ENCODE assay signal across 23 cellular contexts in the genomic region with DNA sequence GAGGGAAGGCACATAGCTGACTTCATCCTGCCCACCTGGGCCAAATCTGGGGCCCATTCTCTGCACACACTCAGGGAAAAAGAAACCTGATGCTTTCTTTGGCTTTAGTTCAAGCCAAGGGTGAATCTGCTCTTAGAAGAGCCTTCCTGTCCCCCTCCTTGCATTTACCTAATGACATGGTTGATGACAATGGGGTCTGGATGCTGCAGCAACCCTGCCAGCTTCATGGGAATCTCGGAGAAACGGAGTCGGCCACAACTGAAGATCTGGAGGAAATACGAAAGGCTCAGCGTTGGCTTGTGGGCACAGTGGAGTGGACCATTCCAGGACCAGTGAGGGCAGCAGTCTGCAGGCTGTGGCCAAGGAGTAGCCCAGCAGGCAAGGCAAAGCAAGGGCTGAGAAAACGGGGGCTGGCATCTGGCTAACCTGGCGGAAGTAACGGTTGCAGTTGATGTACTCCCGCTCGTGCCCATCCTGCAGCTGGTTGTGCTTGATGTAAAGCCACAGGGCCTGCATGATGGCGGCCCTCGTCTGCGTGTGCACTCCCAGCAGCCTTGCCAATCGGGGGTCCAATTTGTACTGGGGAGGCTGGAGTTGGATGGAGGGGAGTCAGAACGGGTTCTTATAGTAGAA. TPM values are rescaled to one million over a fixed set of nuclear protein-coding genes. Genes with fewer than 3 reads are reported as not detected.
DNase-seq lines count a peak whose midpoint lies in the region; ATAC-seq and TF ChIP-seq lines count a peak whose summit lies in the region.
"Had no signal": no experiment of that assay in that cellular context is flagged by ENCODE, and none has a peak within 500 bp of the region (broad histone marks: within the 10 kb centered on the region; RNA-seq: fewer than 3 reads in every experiment).

No MANE protein-coding gene starts in this region.

- H3K9me3 Mint-ChIP-seq in activated CD4-positive, alpha-beta T cell treated with anti-CD3 and anti-CD28 coated beads for 36 hours (ENCODE audit: low read depth): no peaks in the 10 kb centered on the region
- H3K9me3 Mint-ChIP-seq in activated CD4-positive, alpha-beta T cell treated with anti-CD3 and anti-CD28 coated beads, Interleukin-2, amount 10 ng/mL, durations not matched to agents 7 days and 5 days: no peaks in the 10 kb centered on the region
- no peaks in the 10 kb centered on the region for H3K9me3 Mint-ChIP-seq in central memory CD8-positive, alpha-beta T cell
- H3K9me3 Mint-ChIP-seq: naive thymus-derived CD4-positive, alpha-beta T cell had no signal

- POLR2A ChIA-PET in activated CD4-positive, alpha-beta T cell treated with anti-CD3 and anti-CD28 coated beads for 36 hours (lab: Charles Lee): interaction anchor here (0.6 to 1.3 kb wide), 2 partner anchors 10 to 60 kb away, joined by 5 read pairs; partner anchors contain the start of gene CCDC47
- POLR2A ChIA-PET in activated CD4-positive, alpha-beta T cell treated with anti-CD3 and anti-CD28 coated beads, Interleukin-2, amount 10 ng/mL, durations not matched to agents 7 days and 5 days (lab: Charles Lee): no interaction called here
- POLR2A ChIA-PET in IMR-90 (lab: Charles Lee; ENCODE audit: unreplicated experiment): interaction anchor here (0.7 kb wide), 1 partner anchor 17 kb away, joined by 3 read pairs; no protein-coding TSS in a partner anchor

- dilution Hi-C loops in IMR-90 (cut with HindIII; ENCODE audit: low sequenced_read_pairs, unreplicated experiment): no loop called here

- H4K91ac ChIP-seq in IMR-90 (ENCODE audit: insufficient read depth, low read depth, low read length) (no peak overlapping the region), trophoblast cell (ENCODE audit: low read depth, low read length) (no peak overlapping the region)

- H3K56ac ChIP-seq in IMR-90 (ENCODE audit: extremely low read depth, insufficient read depth, low read length): no peak overlapping the region

- CTCF ChIA-PET in activated CD4-positive, alpha-beta T cell treated with anti-CD3 and anti-CD28 coated beads for 36 hours (lab: Charles Lee): interaction anchor here (0.6 to 2.1 kb wide), 12 partner anchors 8 to 408 kb away, joined by 3 to 8 read pairs (median 3); partner anchors contain the start of gene SMARCD2
- CTCF ChIA-PET in activated CD4-positive, alpha-beta T cell treated with anti-CD3 and anti-CD28 coated beads, Interleukin-2, amount 10 ng/mL, durations not matched to agents 7 days and 5 days (lab: Charles Lee): interaction anchor here (0.5 to 8.7 kb wide), 10 partner anchors 10 to 408 kb away, joined by 3 to 47 read pairs (median 4); partner anchors contain the start of genes CCDC47, DDX42 and SMARCD2
- CTCF ChIA-PET in IMR-90 (lab: Yijun Ruan, JAX): interaction anchor here (0.6 to 1.4 kb wide), 3 partner anchors 33 to 267 kb away, joined by 3 read pairs; no protein-coding TSS in a partner anchor

- no peak for ATAC-seq in activated CD4-positive, alpha-beta T cell treated with anti-CD3 and anti-CD28 coated beads for 36 hours
- ATAC-seq in IMR-90 (ENCODE audit: low read depth): no peak
- no peak for ATAC-seq in central memory CD8-positive, alpha-beta T cell (replicated peaks; ENCODE audit: extremely low read depth, poor library complexity, severe bottlenecking)
- ATAC-seq in GM18858 (IDR thresholded peaks at IDR 0.05; ENCODE audit: unreplicated experiment): no peak
- no peak for ATAC-seq in GM21619 (IDR thresholded peaks at IDR 0.05; ENCODE audit: unreplicated experiment)

- H4K20me1 ChIP-seq in IMR-90 (ENCODE audit: insufficient read depth, low read length): peaks cover 51% of the 10 kb centered on the region

- peak overlapping the region; percentile 40 for H3K27ac Mint-ChIP-seq in activated CD4-positive, alpha-beta T cell treated with anti-CD3 and anti-CD28 coated beads for 36 hours
- H3K27ac Mint-ChIP-seq in activated CD4-positive, alpha-beta T cell treated with anti-CD3 and anti-CD28 coated beads, Interleukin-2, amount 10 ng/mL, durations not matched to agents 7 days and 5 days: no peak overlapping the region
- peak overlapping the region; percentile 51 for H3K27ac Mint-ChIP-seq in central memory CD8-positive, alpha-beta T cell (ENCODE audit: low read depth)
- H3K27ac Mint-ChIP-seq: progenitor cell of endocrine pancreas had no signal

- H3K4me1 Mint-ChIP-seq in activated CD4-positive, alpha-beta T cell treated with anti-CD3 and anti-CD28 coated beads for 36 hours: peaks cover 42% of the 10 kb centered on the region
- peaks cover 58% of the 10 kb centered on the region for H3K4me1 Mint-ChIP-seq in activated CD4-positive, alpha-beta T cell treated with anti-CD3 and anti-CD28 coated beads, Interleukin-2, amount 10 ng/mL, durations not matched to agents 7 days and 5 days
- peaks cover 58% of the 10 kb centered on the region for H3K4me1 Mint-ChIP-seq in central memory CD8-positive, alpha-beta T cell

- H2BK15ac ChIP-seq in IMR-90 (ENCODE audit: low read depth, low read length): no peak overlapping the region

- peak overlapping the region; percentile 82 for H2AK9ac ChIP-seq in IMR-90 (replicated peaks; ENCODE audit: low read depth, low read length, poor library complexity)

- peaks cover 7% of the 10 kb centered on the region for H3K4me1 ChIP-seq in IMR-90 (ENCODE audit: control insufficient read depth, insufficient read depth, low read length)
- H3K4me1 ChIP-seq in trophoblast cell (ENCODE audit: control insufficient read depth in 1 of 2, insufficient read depth in 2 of 2, low read length in 2 of 2): peaks cover 13 to 20% of the 10 kb centered on the region in 2 experiments

- no peak overlapping the region for H3K4me3 ChIP-seq in IMR-90 (ENCODE audit: insufficient read depth, low read depth, low read length)
- H3K4me3 ChIP-seq in trophoblast cell (ENCODE audit: low read depth, low read length): no peak overlapping the region
- H3K4me3 ChIP-seq: A549, ascending aorta, MG63, smooth muscle cell had no signal

- no peak overlapping the region for H3K14ac ChIP-seq in IMR-90 (replicated peaks; ENCODE audit: low read depth, low read length)
- H3K14ac ChIP-seq in trophoblast cell (ENCODE audit: low read length): no peak overlapping the region

- peak overlapping the region; percentile 6 for H2BK5ac ChIP-seq in IMR-90 (ENCODE audit: low read depth, low read length, poor library complexity, severe bottlenecking)
- H2BK5ac ChIP-seq in trophoblast cell (ENCODE audit: low read depth, low read length, poor library complexity): no peak overlapping the region

- no peaks in the 10 kb centered on the region; the same call in 1 of the 2 replicates for H3K9me1 ChIP-seq in IMR-90 (ENCODE audit: insufficient read depth, low read length)

- BruUV-seq in IMR-90 (replicated peaks; lab: Mats Ljungman, UMichigan): no TSS peak

- TF ChIP-seq RAD21 in IMR-90 (IDR thresholded peaks at IDR 0.05; ENCODE audit: low read length): no peak

- no peak overlapping the region for H3K4ac ChIP-seq in IMR-90 (ENCODE audit: low read depth, low read length)
- no peak overlapping the region for H3K4ac ChIP-seq in trophoblast cell (ENCODE audit: low read depth, low read length)

- peaks cover 71% of the 10 kb centered on the region for H3K36me3 ChIP-seq in IMR-90 (ENCODE audit: control insufficient read depth, insufficient read depth, low read length)
- H3K36me3 ChIP-seq in trophoblast cell (ENCODE audit: control insufficient read depth in 1 of 2, insufficient read depth in 2 of 2, low read length in 2 of 2): peaks cover 72% of the 10 kb centered on the region in 2 experiments

- H4K8ac ChIP-seq in IMR-90 (ENCODE audit: low read depth in 2 of 2, low read length in 2 of 2) (no peak overlapping the region), trophoblast cell (ENCODE audit: low read depth, low read length) (no peak overlapping the region)

- DNase-seq in activated CD4-positive, alpha-beta T cell treated with anti-CD3 and anti-CD28 coated beads for 36 hours: no peak
- DNase-seq in activated CD4-positive, alpha-beta T cell treated with anti-CD3 and anti-CD28 coated beads, Interleukin-2, amount 10 ng/mL, durations not matched to agents 7 days and 5 days: no peak
- DNase-seq in IMR-90 (no peak), trophoblast cell (no peak), NCI-H510A treated with DMSO at 0.1 percent for 48 hours (lab: John Stamatoyannopoulos, UW) (no peak)
- DNase-seq in central memory CD8-positive, alpha-beta T cell (ENCODE audit: low spot score in 2 of 2): no peak
- DNase-seq: CD4-positive, CD25-positive, alpha-beta regulatory T cell; kidney glomerular epithelial cell; MG63; naive thymus-derived CD4-positive, alpha-beta T cell; NCI-H1436 treated with DMSO at 0.1 percent for 48 hours; NCI-H2227 treated with DMSO at 0.1 percent for 48 hours; NK-92 treated with Interleukin-12 subunit alpha and Interleukin-12 subunit beta, amount 100 ng/mL, for 24 hours; RPMI8226; stimulated activated CD8-positive, alpha-beta memory T cell treated with anti-CD3 and anti-CD28 coated beads, Interleukin-4, amount 100 ng/mL, for 48 hours had no signal

- no peaks in the 10 kb centered on the region for H3K27me3 ChIP-seq in IMR-90 (ENCODE audit: control insufficient read depth, insufficient read depth, low read length)
- no peaks in the 10 kb centered on the region for H3K27me3 ChIP-seq in trophoblast cell (ENCODE audit: insufficient read depth, low read length)
- H3K27me3 ChIP-seq: ascending aorta, MG63 had no signal

- no peaks in the 10 kb centered on the region for H3K27me3 Mint-ChIP-seq in activated CD4-positive, alpha-beta T cell treated with anti-CD3 and anti-CD28 coated beads for 36 hours
- H3K27me3 Mint-ChIP-seq in activated CD4-positive, alpha-beta T cell treated with anti-CD3 and anti-CD28 coated beads, Interleukin-2, amount 10 ng/mL, durations not matched to agents 7 days and 5 days: no peaks in the 10 kb centered on the region
- no peaks in the 10 kb centered on the region for H3K27me3 Mint-ChIP-seq in central memory CD8-positive, alpha-beta T cell
- H3K27me3 Mint-ChIP-seq: CD4-positive, CD25-positive, alpha-beta regulatory T cell; naive thymus-derived CD4-positive, alpha-beta T cell; progenitor cell of endocrine pancreas had no signal

- in situ Hi-C loops in IMR-90 (cut with MboI; ENCODE audit: low sequenced_read_pairs): no loop called here

- H2AK5ac ChIP-seq in IMR-90 (ENCODE audit: low read depth, low read length): no peak overlapping the region
- no peak overlapping the region for H2AK5ac ChIP-seq in trophoblast cell (ENCODE audit: low read length)

- intact Hi-C loops in activated CD4-positive, alpha-beta T cell treated with anti-CD3 and anti-CD28 coated beads for 36 hours (cut with DNase I, micrococcal nuclease): loop anchor here in 1 of 2 experiments (10.0 kb wide), 1 partner anchor 279 kb away; the partner anchor contains the start of gene DCAF7
- intact Hi-C loops in IMR-90 (cut with micrococcal nuclease): no loop called here

- H3K36me3 Mint-ChIP-seq in activated CD4-positive, alpha-beta T cell treated with anti-CD3 and anti-CD28 coated beads for 36 hours (ENCODE audit: low read depth): peaks cover 69% of the 10 kb centered on the region
- peaks cover 66% of the 10 kb centered on the region for H3K36me3 Mint-ChIP-seq in activated CD4-positive, alpha-beta T cell treated with anti-CD3 and anti-CD28 coated beads, Interleukin-2, amount 10 ng/mL, durations not matched to agents 7 days and 5 days (ENCODE audit: low read depth)
- H3K36me3 Mint-ChIP-seq in central memory CD8-positive, alpha-beta T cell (ENCODE audit: insufficient read depth): peaks cover 50% of the 10 kb centered on the region

- H3K18ac ChIP-seq in IMR-90 (ENCODE audit: low read depth, low read length) (no peak overlapping the region), trophoblast cell (ENCODE audit: low read length) (no peak overlapping the region)

- peaks cover 10% of the 10 kb centered on the region for H3K79me2 ChIP-seq in trophoblast cell (ENCODE audit: control insufficient read depth, insufficient read depth, low read length, poor library complexity)

- H2BK20ac ChIP-seq in IMR-90 (ENCODE audit: low read depth, low read length): no peak overlapping the region

- no peak overlapping the region for H2AFZ ChIP-seq in IMR-90 (replicated peaks; ENCODE audit: low read length, poor library complexity)
- no peak overlapping the region for H2AFZ ChIP-seq in trophoblast cell (ENCODE audit: insufficient read depth, low read length, poor library complexity)

- H2BK12ac ChIP-seq in trophoblast cell (ENCODE audit: low read length): no peak overlapping the region

- H3K23ac ChIP-seq in IMR-90 (ENCODE audit: low read depth, low read length) (no peak overlapping the region), trophoblast cell (ENCODE audit: low read length) (no peak overlapping the region)

- no peak overlapping the region for H4K5ac ChIP-seq in IMR-90 (ENCODE audit: low read depth, low read length)

- no peak overlapping the region for H3K9ac ChIP-seq in IMR-90 (ENCODE audit: low read depth, low read length)
- H3K9ac ChIP-seq in trophoblast cell (ENCODE audit: low read length): no peak overlapping the region

- H2BK120ac ChIP-seq in IMR-90 (ENCODE audit: low read depth, low read length) (no peak overlapping the region), trophoblast cell (ENCODE audit: insufficient read depth, low read length, poor library complexity) (no peak overlapping the region)

- H4K12ac ChIP-seq in trophoblast cell (ENCODE audit: low read depth, low read length): peak overlapping the region; percentile 14

- H3K4me2 ChIP-seq in IMR-90 (ENCODE audit: low read depth, low read length) (no peak overlapping the region), trophoblast cell (ENCODE audit: low read length) (no peak overlapping the region)
- H3K4me2 ChIP-seq: A549, smooth muscle cell had no signal

- 92% methylated on average over 5 of the region's 15 CpGs; no CpG with 5 or more reads in 1 of the 2 experiments for WGBS in IMR-90 (ENCODE audit: extremely low coverage in 2 of 2, insufficient read length in 1 of 2), 2 experiments
- no CpG with 5 or more reads among the region's 15 CpGs for whole genome bisulfite sequencing in trophoblast cell (ENCODE audit: extremely low coverage, insufficient coverage, insufficient read length)

- peaks cover 21 to 79% of the 10 kb centered on the region in 2 experiments for H3K79me1 ChIP-seq in IMR-90 (ENCODE audit: low read depth in 1 of 2, low read length in 2 of 2)
- no peaks in the 10 kb centered on the region for H3K79me1 ChIP-seq in trophoblast cell (ENCODE audit: low read length)

- TF ChIP-seq CTCF in IMR-90 (conservative IDR thresholded peaks at IDR 0.05; ENCODE audit: low read depth, low read length): no peak

- no peak overlapping the region for H3K27ac ChIP-seq in IMR-90 (ENCODE audit: insufficient read depth, low read length)
- H3K27ac ChIP-seq in trophoblast cell (ENCODE audit: low read depth, low read length): no peak overlapping the region

- H3K9me3 ChIP-seq in IMR-90 (ENCODE audit: control insufficient read depth, insufficient read depth, low read length) (no peaks in the 10 kb centered on the region), trophoblast cell (ENCODE audit: insufficient read depth, low read depth, low read length) (no peaks in the 10 kb centered on the region)
- H3K9me3 ChIP-seq: A549, ascending aorta, MG63 had no signal

- no peak overlapping the region for H3K4me3 Mint-ChIP-seq in activated CD4-positive, alpha-beta T cell treated with anti-CD3 and anti-CD28 coated beads for 36 hours
- H3K4me3 Mint-ChIP-seq in activated CD4-positive, alpha-beta T cell treated with anti-CD3 and anti-CD28 coated beads, Interleukin-2, amount 10 ng/mL, durations not matched to agents 7 days and 5 days: no peak overlapping the region
- H3K4me3 Mint-ChIP-seq in central memory CD8-positive, alpha-beta T cell: no peak overlapping the region

- TF ChIP-seq POLR2A in IMR-90 (IDR thresholded peaks at IDR 0.05; ENCODE audit: low read depth, low read length): no peak

RNA-seq across cellular contexts. Expression of gene FTSJ3, which starts 6.4 kb away (rescaled TPM):
- total RNA-seq in activated CD4-positive, alpha-beta T cell treated with anti-CD3 and anti-CD28 coated beads for 36 hours: 10 to 100 TPM; 52.1 to 61.2 TPM
- total RNA-seq in activated CD4-positive, alpha-beta T cell treated with anti-CD3 and anti-CD28 coated beads, Interleukin-2, amount 10 ng/mL, durations not matched to agents 7 days and 5 days: 10 to 100 TPM; 49.2 to 55.0 TPM
- 68.1 and 69.4 TPM in 2 replicates for total RNA-seq in IMR-90 (2012; rRNA removed)
- 45.4 and 51.3 TPM in 2 replicates for polyA plus RNA-seq in IMR-90 (2012; rRNA removed)
- 22.2 and 33.6 TPM in 2 replicates for polyA plus RNA-seq in IMR-90 (2012; cell fraction: cytosol; rRNA removed)
- 63.3 and 90.0 TPM in 2 replicates for polyA plus RNA-seq in IMR-90 (2012; cell fraction: nucleus; rRNA removed; ENCODE audit: low replicate concordance)
- 31.9 and 33.0 TPM in 2 replicates for polyA plus RNA-seq in trophoblast cell (2013)

RNA-seq across cellular contexts. Expression of gene PSMC5, which starts 6.6 kb away (rescaled TPM):
- 100 to 1,000 TPM in 1 of 2 experiments, 10 to 100 TPM in 1; 98.2 to 160 TPM for total RNA-seq in activated CD4-positive, alpha-beta T cell treated with anti-CD3 and anti-CD28 coated beads for 36 hours
- total RNA-seq in activated CD4-positive, alpha-beta T cell treated with anti-CD3 and anti-CD28 coated beads, Interleukin-2, amount 10 ng/mL, durations not matched to agents 7 days and 5 days: 100 to 1,000 TPM; 119 to 155 TPM
- 104 and 105 TPM in 2 replicates for total RNA-seq in IMR-90 (2012; rRNA removed)
- polyA plus RNA-seq in IMR-90 (2012; rRNA removed): 165 and 175 TPM in 2 replicates
- 104 and 142 TPM in 2 replicates for polyA plus RNA-seq in IMR-90 (2012; cell fraction: cytosol; rRNA removed)
- polyA plus RNA-seq in IMR-90 (2012; cell fraction: nucleus; rRNA removed; ENCODE audit: low replicate concordance): 92.5 and 145 TPM in 2 replicates
- 115 and 118 TPM in 2 replicates for polyA plus RNA-seq in trophoblast cell (2013)

RNA-seq across cellular contexts. Expression of gene SMARCD2, which starts 8.6 kb away (rescaled TPM):
- 100 to 1,000 TPM in 1 of 2 experiments, 10 to 100 TPM in 1; 100.0 to 101 TPM for total RNA-seq in activated CD4-positive, alpha-beta T cell treated with anti-CD3 and anti-CD28 coated beads for 36 hours
- total RNA-seq in activated CD4-positive, alpha-beta T cell treated with anti-CD3 and anti-CD28 coated beads, Interleukin-2, amount 10 ng/mL, durations not matched to agents 7 days and 5 days: 100 to 1,000 TPM; 133 to 138 TPM
- total RNA-seq in IMR-90 (2012; rRNA removed): 72.8 and 91.2 TPM in 2 replicates
- 53.7 and 56.9 TPM in 2 replicates for polyA plus RNA-seq in IMR-90 (2012; rRNA removed)
- 28.3 and 43.2 TPM in 2 replicates for polyA plus RNA-seq in IMR-90 (2012; cell fraction: cytosol; rRNA removed)
- polyA plus RNA-seq in IMR-90 (2012; cell fraction: nucleus; rRNA removed; ENCODE audit: low replicate concordance): 64.7 and 69.4 TPM in 2 replicates
- polyA plus RNA-seq in trophoblast cell (2013): 41.9 and 43.4 TPM in 2 replicates

RNA-seq across cellular contexts. Expression of gene CSH2, which starts 39.6 kb away (rescaled TPM):
- total RNA-seq in activated CD4-positive, alpha-beta T cell treated with anti-CD3 and anti-CD28 coated beads for 36 hours: not detected
- total RNA-seq in activated CD4-positive, alpha-beta T cell treated with anti-CD3 and anti-CD28 coated beads, Interleukin-2, amount 10 ng/mL, durations not matched to agents 7 days and 5 days: not detected
- total RNA-seq in IMR-90 (2012; rRNA removed): not detected in 2 replicates
- polyA plus RNA-seq in IMR-90 (2012; rRNA removed): not detected in 2 replicates
- not detected in 2 replicates for polyA plus RNA-seq in IMR-90 (2012; cell fraction: cytosol; rRNA removed)
- not detected in 2 replicates for polyA plus RNA-seq in IMR-90 (2012; cell fraction: nucleus; rRNA removed; ENCODE audit: low replicate concordance)
- polyA plus RNA-seq in trophoblast cell (2013): not detected in 2 replicates
- total RNA-seq: ascending aorta, fibroblast of villous mesenchyme, progenitor cell of endocrine pancreas, smooth muscle cell, temporal lobe had no signal
- polyA plus RNA-seq: A549; CD4-positive, CD25-positive, alpha-beta regulatory T cell; naive thymus-derived CD4-positive, alpha-beta T cell; smooth muscle cell had no signal

RNA-seq across cellular contexts. Expression of gene GH2, which starts 47.9 kb away (rescaled TPM):
- total RNA-seq in activated CD4-positive, alpha-beta T cell treated with anti-CD3 and anti-CD28 coated beads for 36 hours: not detected
- total RNA-seq in activated CD4-positive, alpha-beta T cell treated with anti-CD3 and anti-CD28 coated beads, Interleukin-2, amount 10 ng/mL, durations not matched to agents 7 days and 5 days: not detected
- not detected in 2 replicates for total RNA-seq in IMR-90 (2012; rRNA removed)
- not detected in 2 replicates for polyA plus RNA-seq in IMR-90 (2012; rRNA removed)
- not detected in 2 replicates for polyA plus RNA-seq in IMR-90 (2012; cell fraction: cytosol; rRNA removed)
- polyA plus RNA-seq in IMR-90 (2012; cell fraction: nucleus; rRNA removed; ENCODE audit: low replicate concordance): not detected in 2 replicates
- polyA plus RNA-seq in trophoblast cell (2013): 0.18 TPM in 2 replicates
- total RNA-seq: ascending aorta; CD4-positive, CD25-positive, alpha-beta regulatory T cell; fibroblast of villous mesenchyme; naive thymus-derived CD4-positive, alpha-beta T cell; progenitor cell of endocrine pancreas; smooth muscle cell; temporal lobe had no signal
- polyA plus RNA-seq: A549; CD4-positive, CD25-positive, alpha-beta regulatory T cell; naive thymus-derived CD4-positive, alpha-beta T cell; smooth muscle cell had no signal
